Comparison of ENCODE assay signal across 8 cellular contexts in genomic region chr17:78924481-78925151, GRCh38. TPM values are rescaled to one million over a fixed set of nuclear protein-coding genes. Genes with fewer than 3 reads are reported as not detected.
A peak's percentile ranks its signal among the peaks of the same experiment; 100 is the strongest.
DNase-seq lines count a peak whose midpoint lies in the region; ATAC-seq and TF ChIP-seq lines count a peak whose summit lies in the region.

No MANE protein-coding gene starts in this region.

- no peak for TF ChIP-seq POLR2A in lower leg skin (IDR thresholded peaks at IDR 0.05)
- TF ChIP-seq POLR2A in upper lobe of left lung (IDR thresholded peaks at IDR 0.05) = no peak

- H3K4me3 ChIP-seq in cardiac fibroblast (replicated peaks in 1 of 2; ENCODE audit: low read depth in 2 of 2, low read length in 2 of 2) (peak overlapping the region; percentile 83 to 90), lower leg skin (ENCODE audit: low read depth, poor library complexity, severe bottlenecking) (peak overlapping the region; percentile 51), upper lobe of left lung (peak overlapping the region; percentile 62 to 81 (median 77))

- no peak for TF ChIP-seq EP300 in upper lobe of left lung (IDR thresholded peaks at IDR 0.05)

- peaks cover 38 to 62% (median 49%) of the 10 kb centered on the region in 4 donors for H3K4me1 ChIP-seq in upper lobe of left lung

- no peaks in the 10 kb centered on the region for H3K27me3 ChIP-seq in upper lobe of left lung

- no peak for ATAC-seq in upper lobe of left lung (ENCODE audit: low FRiP score in 2 of 2)
- no peak for ATAC-seq in GM18873 (IDR thresholded peaks at IDR 0.05; ENCODE audit: low FRiP score, unreplicated experiment)
- ATAC-seq in GM21723 (IDR thresholded peaks at IDR 0.05; ENCODE audit: unreplicated experiment) = no peak

- no peaks in the 10 kb centered on the region for H3K36me3 ChIP-seq in upper lobe of left lung

- H3K9me3 ChIP-seq in upper lobe of left lung = no peaks in the 10 kb centered on the region

- DNase-seq in AG20443 (ENCODE audit: low spot score) = peak; percentile 58
- peak; percentile 8 for DNase-seq in KBM-7
- peak in 1 of 2 donors; percentile 43 for DNase-seq in cardiac fibroblast (ENCODE audit: low read depth in 2 of 2)
- DNase-seq in lower leg skin (ENCODE audit: low spot score in 2 of 2) = no peak
- DNase-seq in upper lobe of left lung = peak in 1 of 2 donors; percentile 89
- no peak for DNase-seq in T1000 (lab: John Stamatoyannopoulos, UW)

- in situ Hi-C loops in KBM-7 (cut with MboI; ENCODE audit: low pct_unique_long_range_greater_than_20kb, low sequenced_read_pairs) = no loop called here

- TF ChIP-seq CTCF in cardiac fibroblast (IDR thresholded peaks at IDR 0.05; ENCODE audit: low read depth, low read length) (no peak), lower leg skin (IDR thresholded peaks at IDR 0.05) (no peak), upper lobe of left lung (IDR thresholded peaks at IDR 0.05) (no peak)

- intact Hi-C loops in lower leg skin (cut with DNase I; ENCODE audit: low total_unique reads) = no loop called here

- WGBS in lower leg skin, 2 donors = 1% methylated on average over 26 to 27 of the region's 64 CpGs
- 0 to 1% methylated on average over 12 to 40 of the region's 64 CpGs for WGBS in upper lobe of left lung, 2 donors

- H3K27ac ChIP-seq in upper lobe of left lung = peak overlapping the region; percentile 87 to 95 (median 90)

RNA-seq across cellular contexts. Expression of gene TIMP2, which starts 0.6 kb away (rescaled TPM):
- total RNA-seq in lower leg skin (100 to 1,000 TPM in 2 of 4 donors, 10 to 100 TPM in 2; 69.7 to 203 (median 94.8) TPM), upper lobe of left lung (100 to 1,000 TPM in 4 of 6 donors, 10 to 100 TPM in 2; 60.8 to 313 (median 145) TPM)

RNA-seq across cellular contexts. Expression of gene CEP295NL, which starts 21.6 kb away (rescaled TPM):
- total RNA-seq in lower leg skin = 1 to 10 TPM; 2.0 to 2.9 (median 2.6) TPM
- total RNA-seq in upper lobe of left lung = 10 to 100 TPM in 2 of 6 donors, 1 to 10 TPM in 4; 2.6 to 61.8 (median 4.2) TPM

RNA-seq across cellular contexts. Expression of gene LGALS3BP, which starts 55.1 kb away (rescaled TPM):
- total RNA-seq in lower leg skin (10 to 100 TPM; 38.5 to 84.1 (median 45.7) TPM), upper lobe of left lung (1,000 to 10,000 TPM in 1 of 6 donors, 100 to 1,000 TPM in 5; 257 to 1,111 (median 533) TPM)

Comparison
In these comparisons a context has a peak if more than half of its experiments do, and no peak if none do; other contexts are left out.
1. DNase-seq: peak in AG20443 (single experiment) and KBM-7 (single experiment); none in lower leg skin (0 of 2) and T1000 (single experiment).
2. Peak in every context shown above with its lines, with median percentiles within 50 percentile points of each other: H3K4me3 ChIP-seq.